In the genomic region with DNA sequence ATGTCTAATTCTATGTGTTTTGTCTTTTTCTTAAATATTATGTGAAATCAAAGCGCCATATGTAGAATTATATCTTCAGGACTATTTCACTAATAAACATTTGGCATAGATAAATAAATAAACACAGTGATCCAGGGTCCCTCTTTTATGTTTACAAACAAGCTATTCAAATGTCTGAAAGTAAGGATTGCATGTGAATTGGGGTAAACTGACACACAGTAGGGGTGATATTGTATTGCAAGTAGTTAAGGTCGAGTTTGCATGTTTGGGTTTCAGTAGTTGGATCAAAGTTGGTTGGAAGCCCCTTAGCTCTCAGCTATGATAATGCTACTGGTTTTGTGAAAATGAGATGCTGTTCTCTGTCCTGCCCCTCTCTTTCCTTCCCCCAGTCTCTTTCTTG, we compare ENCODE assay signal across 2 cellular contexts.
TF ChIP-seq lines count a peak whose summit lies in the region.

No MANE protein-coding gene starts in this region.

TF ChIP-seq in GM23338, 12 proteins besides CTCF, POLR2A, EP300 and RAD21:
- TF ChIP-seq CREB1 (CRISPR knock-in tag; IDR thresholded peaks at IDR 0.05; ENCODE audit: low read depth) (no peak), EZH2phosphoT487 (IDR thresholded peaks at IDR 0.05; ENCODE audit: unreplicated experiment) (no peak), NANOG (IDR thresholded peaks at IDR 0.05; ENCODE audit: borderline replicate concordance) (peak; percentile 97), ZNF331 (CRISPR knock-in tag; IDR thresholded peaks at IDR 0.05; ENCODE audit: low read depth) (no peak), STAT1 (IDR thresholded peaks at IDR 0.05; ENCODE audit: unreplicated experiment) (no peak), ZNF114 (CRISPR knock-in tag; IDR thresholded peaks at IDR 0.05) (no peak), ZNF462 (CRISPR knock-in tag; IDR thresholded peaks at IDR 0.05) (no peak)

TF ChIP-seq in H1, 55 proteins besides CTCF, POLR2A, EP300 and RAD21:
- TF ChIP-seq SP1 (IDR thresholded peaks at IDR 0.05; ENCODE audit: low read depth, low read length) (peak; percentile 91), NANOG (IDR thresholded peaks at IDR 0.05; ENCODE audit: insufficient read depth, low read depth, low read length, poor library complexity, severe bottlenecking) (peak; percentile 97), POU5F1 (IDR thresholded peaks at IDR 0.05; ENCODE audit: low read depth, low read length) (peak; percentile 87; the same call in 1 of the 2 replicates), SIRT6 (IDR thresholded peaks at IDR 0.05; ENCODE audit: low read length) (no peak), BRCA1 (IDR thresholded peaks at IDR 0.05; ENCODE audit: low read depth, low read length) (no peak), TCF12 (IDR thresholded peaks at IDR 0.05; ENCODE audit: low read depth, low read length) (peak; percentile 82; the same call in 1 of the 2 replicates), BCL11A (IDR thresholded peaks at IDR 0.05; ENCODE audit: low read depth in 2 of 2, low read length in 2 of 2) (peak in 1 of 2 experiments; percentile 50)
- TF ChIP-seq, protein P1, sequence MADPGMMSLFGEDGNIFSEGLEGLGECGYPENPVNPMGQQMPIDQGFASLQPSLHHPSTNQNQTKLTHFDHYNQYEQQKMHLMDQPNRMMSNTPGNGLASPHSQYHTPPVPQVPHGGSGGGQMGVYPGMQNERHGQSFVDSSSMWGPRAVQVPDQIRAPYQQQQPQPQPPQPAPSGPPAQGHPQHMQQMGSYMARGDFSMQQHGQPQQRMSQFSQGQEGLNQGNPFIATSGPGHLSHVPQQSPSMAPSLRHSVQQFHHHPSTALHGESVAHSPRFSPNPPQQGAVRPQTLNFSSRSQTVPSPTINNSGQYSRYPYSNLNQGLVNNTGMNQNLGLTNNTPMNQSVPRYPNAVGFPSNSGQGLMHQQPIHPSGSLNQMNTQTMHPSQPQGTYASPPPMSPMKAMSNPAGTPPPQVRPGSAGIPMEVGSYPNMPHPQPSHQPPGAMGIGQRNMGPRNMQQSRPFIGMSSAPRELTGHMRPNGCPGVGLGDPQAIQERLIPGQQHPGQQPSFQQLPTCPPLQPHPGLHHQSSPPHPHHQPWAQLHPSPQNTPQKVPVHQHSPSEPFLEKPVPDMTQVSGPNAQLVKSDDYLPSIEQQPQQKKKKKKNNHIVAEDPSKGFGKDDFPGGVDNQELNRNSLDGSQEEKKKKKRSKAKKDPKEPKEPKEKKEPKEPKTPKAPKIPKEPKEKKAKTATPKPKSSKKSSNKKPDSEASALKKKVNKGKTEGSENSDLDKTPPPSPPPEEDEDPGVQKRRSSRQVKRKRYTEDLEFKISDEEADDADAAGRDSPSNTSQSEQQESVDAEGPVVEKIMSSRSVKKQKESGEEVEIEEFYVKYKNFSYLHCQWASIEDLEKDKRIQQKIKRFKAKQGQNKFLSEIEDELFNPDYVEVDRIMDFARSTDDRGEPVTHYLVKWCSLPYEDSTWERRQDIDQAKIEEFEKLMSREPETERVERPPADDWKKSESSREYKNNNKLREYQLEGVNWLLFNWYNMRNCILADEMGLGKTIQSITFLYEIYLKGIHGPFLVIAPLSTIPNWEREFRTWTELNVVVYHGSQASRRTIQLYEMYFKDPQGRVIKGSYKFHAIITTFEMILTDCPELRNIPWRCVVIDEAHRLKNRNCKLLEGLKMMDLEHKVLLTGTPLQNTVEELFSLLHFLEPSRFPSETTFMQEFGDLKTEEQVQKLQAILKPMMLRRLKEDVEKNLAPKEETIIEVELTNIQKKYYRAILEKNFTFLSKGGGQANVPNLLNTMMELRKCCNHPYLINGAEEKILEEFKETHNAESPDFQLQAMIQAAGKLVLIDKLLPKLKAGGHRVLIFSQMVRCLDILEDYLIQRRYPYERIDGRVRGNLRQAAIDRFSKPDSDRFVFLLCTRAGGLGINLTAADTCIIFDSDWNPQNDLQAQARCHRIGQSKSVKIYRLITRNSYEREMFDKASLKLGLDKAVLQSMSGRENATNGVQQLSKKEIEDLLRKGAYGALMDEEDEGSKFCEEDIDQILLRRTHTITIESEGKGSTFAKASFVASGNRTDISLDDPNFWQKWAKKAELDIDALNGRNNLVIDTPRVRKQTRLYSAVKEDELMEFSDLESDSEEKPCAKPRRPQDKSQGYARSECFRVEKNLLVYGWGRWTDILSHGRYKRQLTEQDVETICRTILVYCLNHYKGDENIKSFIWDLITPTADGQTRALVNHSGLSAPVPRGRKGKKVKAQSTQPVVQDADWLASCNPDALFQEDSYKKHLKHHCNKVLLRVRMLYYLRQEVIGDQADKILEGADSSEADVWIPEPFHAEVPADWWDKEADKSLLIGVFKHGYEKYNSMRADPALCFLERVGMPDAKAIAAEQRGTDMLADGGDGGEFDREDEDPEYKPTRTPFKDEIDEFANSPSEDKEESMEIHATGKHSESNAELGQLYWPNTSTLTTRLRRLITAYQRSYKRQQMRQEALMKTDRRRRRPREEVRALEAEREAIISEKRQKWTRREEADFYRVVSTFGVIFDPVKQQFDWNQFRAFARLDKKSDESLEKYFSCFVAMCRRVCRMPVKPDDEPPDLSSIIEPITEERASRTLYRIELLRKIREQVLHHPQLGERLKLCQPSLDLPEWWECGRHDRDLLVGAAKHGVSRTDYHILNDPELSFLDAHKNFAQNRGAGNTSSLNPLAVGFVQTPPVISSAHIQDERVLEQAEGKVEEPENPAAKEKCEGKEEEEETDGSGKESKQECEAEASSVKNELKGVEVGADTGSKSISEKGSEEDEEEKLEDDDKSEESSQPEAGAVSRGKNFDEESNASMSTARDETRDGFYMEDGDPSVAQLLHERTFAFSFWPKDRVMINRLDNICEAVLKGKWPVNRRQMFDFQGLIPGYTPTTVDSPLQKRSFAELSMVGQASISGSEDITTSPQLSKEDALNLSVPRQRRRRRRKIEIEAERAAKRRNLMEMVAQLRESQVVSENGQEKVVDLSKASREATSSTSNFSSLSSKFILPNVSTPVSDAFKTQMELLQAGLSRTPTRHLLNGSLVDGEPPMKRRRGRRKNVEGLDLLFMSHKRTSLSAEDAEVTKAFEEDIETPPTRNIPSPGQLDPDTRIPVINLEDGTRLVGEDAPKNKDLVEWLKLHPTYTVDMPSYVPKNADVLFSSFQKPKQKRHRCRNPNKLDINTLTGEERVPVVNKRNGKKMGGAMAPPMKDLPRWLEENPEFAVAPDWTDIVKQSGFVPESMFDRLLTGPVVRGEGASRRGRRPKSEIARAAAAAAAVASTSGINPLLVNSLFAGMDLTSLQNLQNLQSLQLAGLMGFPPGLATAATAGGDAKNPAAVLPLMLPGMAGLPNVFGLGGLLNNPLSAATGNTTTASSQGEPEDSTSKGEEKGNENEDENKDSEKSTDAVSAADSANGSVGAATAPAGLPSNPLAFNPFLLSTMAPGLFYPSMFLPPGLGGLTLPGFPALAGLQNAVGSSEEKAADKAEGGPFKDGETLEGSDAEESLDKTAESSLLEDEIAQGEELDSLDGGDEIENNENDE (IDR thresholded peaks at IDR 0.05; ENCODE audit: insufficient replicate concordance, low read length) = peak; percentile 96
